1 cellular context compared by ENCODE assay signal in the genomic region with DNA sequence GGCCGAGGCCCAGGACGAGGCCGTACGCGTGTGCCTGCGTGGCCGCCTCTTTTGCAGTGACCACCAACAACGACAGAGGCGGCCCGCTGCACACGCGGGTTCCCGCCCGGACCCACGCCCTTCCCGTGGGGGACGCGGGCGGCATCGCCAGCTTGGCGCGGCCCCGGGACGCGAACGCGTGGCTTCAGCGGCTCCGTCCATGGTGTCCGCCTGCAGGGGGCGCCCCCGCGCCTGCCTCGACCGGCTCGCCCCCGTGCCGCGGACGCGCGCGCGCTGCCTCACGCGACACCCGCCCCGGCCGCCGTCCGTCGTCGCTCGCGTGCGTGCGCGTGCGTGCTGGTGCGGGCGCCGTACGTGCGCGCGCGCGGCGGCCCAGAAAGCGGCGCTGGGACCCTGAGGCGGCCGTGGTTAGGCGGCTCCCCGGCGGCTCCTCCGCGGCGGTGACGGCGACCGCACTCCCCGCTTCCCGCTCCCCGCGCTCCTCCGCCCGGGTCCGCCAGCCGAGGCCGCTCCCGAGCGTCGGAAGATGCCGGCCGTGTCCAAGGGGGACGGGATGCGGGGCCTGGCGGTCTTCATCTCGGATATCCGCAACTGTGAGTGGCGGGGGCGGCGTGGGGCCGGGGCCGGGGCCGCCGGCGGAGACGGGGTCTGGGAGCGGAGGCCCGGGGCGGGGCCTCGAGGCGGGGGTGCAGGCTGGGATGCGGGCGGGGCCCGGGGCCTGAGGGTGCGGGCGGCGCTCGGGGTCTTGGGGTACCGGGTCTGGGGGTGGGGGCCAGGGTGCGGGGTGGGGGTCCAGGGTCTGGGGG.
TF ChIP-seq lines count a peak whose summit lies in the region.

Gene AP2A2, plus strand, starts transcription at position 375 of the 806 bp plus-strand sequence. Its CDS starts 152 bp downstream, at position 527.

TF ChIP-seq in HepG2, 621 proteins besides CTCF, POLR2A, EP300 and RAD21 (continued from another document and continues in another):
- TF ChIP-seq ZNF292 (CRISPR knock-in tag; IDR thresholded peaks at IDR 0.05; ENCODE audit: borderline replicate concordance, low read depth) (no peak), FOXP4 (CRISPR knock-in tag; IDR thresholded peaks at IDR 0.05) (no peak), FOXC1 (CRISPR knock-in tag; IDR thresholded peaks at IDR 0.05; ENCODE audit: borderline replicate concordance) (no peak), SAFB2 (CRISPR knock-in tag; IDR thresholded peaks at IDR 0.05; ENCODE audit: borderline replicate concordance, low read depth) (peak; percentile 90; the same call in 1 of the 2 replicates), IRX3 (CRISPR knock-in tag; IDR thresholded peaks at IDR 0.05; ENCODE audit: borderline replicate concordance, low read depth) (no peak; the same call in 1 of the 2 replicates), ZNF18 (CRISPR knock-in tag; IDR thresholded peaks at IDR 0.05; ENCODE audit: insufficient replicate concordance) (no peak), ZNF317 (CRISPR knock-in tag; IDR thresholded peaks at IDR 0.05) (no peak), REXO4 (CRISPR knock-in tag; IDR thresholded peaks at IDR 0.05; ENCODE audit: borderline replicate concordance) (no peak), ARNT2 (CRISPR knock-in tag; IDR thresholded peaks at IDR 0.05; ENCODE audit: low read depth) (no peak; the same call in 1 of the 2 replicates), ZNF350 (CRISPR knock-in tag; IDR thresholded peaks at IDR 0.05; ENCODE audit: borderline replicate concordance, low read depth) (no peak), NFRKB (IDR thresholded peaks at IDR 0.05) (no peak), RFX5 (IDR thresholded peaks at IDR 0.05; ENCODE audit: low read depth, low read length) (no peak), BCL6 (CRISPR knock-in tag; IDR thresholded peaks at IDR 0.05) (no peak), NR0B2 (CRISPR knock-in tag; IDR thresholded peaks at IDR 0.05) (no peak), ATAD3A (CRISPR knock-in tag; IDR thresholded peaks at IDR 0.05) (no peak), SALL2 (CRISPR knock-in tag; IDR thresholded peaks at IDR 0.05) (peak; percentile 42), ZNF616 (CRISPR knock-in tag; IDR thresholded peaks at IDR 0.05; ENCODE audit: low read depth) (no peak), CC2D1A (CRISPR knock-in tag; IDR thresholded peaks at IDR 0.05) (no peak), BATF2 (CRISPR knock-in tag; IDR thresholded peaks at IDR 0.05) (no peak; the same call in 1 of the 2 replicates), PAXIP1 (CRISPR knock-in tag; conservative IDR thresholded peaks at IDR 0.05) (no peak), POLR2AphosphoS2 (IDR thresholded peaks at IDR 0.05; ENCODE audit: low read depth, low read length) (no peak), ZNF768 (CRISPR knock-in tag; IDR thresholded peaks at IDR 0.05) (peak; percentile 23; the same call in 1 of the 2 replicates), CSRNP1 (CRISPR knock-in tag; IDR thresholded peaks at IDR 0.05) (no peak), DZIP1 (CRISPR knock-in tag; IDR thresholded peaks at IDR 0.05) (0 out of 2 replicates have a peak, but pooled peaks have one; percentile 45), HCFC1 (IDR thresholded peaks at IDR 0.05; ENCODE audit: low read depth, low read length) (no peak), RARA (CRISPR knock-in tag; IDR thresholded peaks at IDR 0.05) (no peak), ZNF44 (CRISPR knock-in tag; IDR thresholded peaks at IDR 0.05) (no peak), ZNF607 (CRISPR knock-in tag; IDR thresholded peaks at IDR 0.05; ENCODE audit: borderline replicate concordance) (0 out of 2 replicates have a peak, but pooled peaks have one; percentile 11), CBX1 (IDR thresholded peaks at IDR 0.05; ENCODE audit: low read depth) (peak; percentile 61), SMYD3 (CRISPR knock-in tag; IDR thresholded peaks at IDR 0.05) (no peak), STAG1 (CRISPR knock-in tag; IDR thresholded peaks at IDR 0.05) (peak; percentile 29; the same call in 1 of the 2 replicates), PCBP1 (IDR thresholded peaks at IDR 0.05; ENCODE audit: borderline replicate concordance, low read depth, low read length) (no peak), RFXANK (CRISPR knock-in tag; IDR thresholded peaks at IDR 0.05) (no peak), XRCC5 (optimal IDR thresholded peaks at IDR 0.05; ENCODE audit: low read length) (peak; percentile 56), SMAD9 (CRISPR knock-in tag; IDR thresholded peaks at IDR 0.05) (no peak), REL (CRISPR knock-in tag; conservative IDR thresholded peaks at IDR 0.05) (0 out of 2 replicates have a peak, but pooled peaks have one; percentile 21), ZNF230 (CRISPR knock-in tag; IDR thresholded peaks at IDR 0.05) (no peak), SSRP1 (CRISPR knock-in tag; IDR thresholded peaks at IDR 0.05) (no peak), CHCHD3 (CRISPR knock-in tag; IDR thresholded peaks at IDR 0.05) (no peak), ZNF367 (CRISPR knock-in tag; IDR thresholded peaks at IDR 0.05; ENCODE audit: borderline replicate concordance) (no peak)
- TF ChIP-seq, protein P1, sequence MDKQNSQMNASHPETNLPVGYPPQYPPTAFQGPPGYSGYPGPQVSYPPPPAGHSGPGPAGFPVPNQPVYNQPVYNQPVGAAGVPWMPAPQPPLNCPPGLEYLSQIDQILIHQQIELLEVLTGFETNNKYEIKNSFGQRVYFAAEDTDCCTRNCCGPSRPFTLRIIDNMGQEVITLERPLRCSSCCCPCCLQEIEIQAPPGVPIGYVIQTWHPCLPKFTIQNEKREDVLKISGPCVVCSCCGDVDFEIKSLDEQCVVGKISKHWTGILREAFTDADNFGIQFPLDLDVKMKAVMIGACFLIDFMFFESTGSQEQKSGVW (CRISPR knock-in tag; IDR thresholded peaks at IDR 0.05; ENCODE audit: borderline replicate concordance): no peak
